ENCODE assay signal across 19 cellular contexts in genomic region chr3:47469616-47470015, GRCh38.
"Had no signal": no experiment of that assay in that cellular context is flagged by ENCODE, and none has a peak within 500 bp of the region (broad histone marks: within the 10 kb centered on the region; RNA-seq: fewer than 3 reads in every experiment).

No MANE protein-coding gene starts in this region.

- H3K9me3 ChIP-seq: body of pancreas, gastroesophageal sphincter, prostate gland, suprapubic skin had no signal

- H3K36me3 ChIP-seq: gastroesophageal sphincter, prostate gland, suprapubic skin had no signal

- H3K27me3 Mint-ChIP-seq: activated CD4-positive, alpha-beta T cell treated with anti-CD3 and anti-CD28 coated beads, Interleukin-2, amount 10 ng/mL, durations not matched to agents 24 days and 14 days; central memory CD8-positive, alpha-beta T cell; dendritic cell treated with granulocyte-macrophage colony-stimulating factor and Interleukin-4, amounts not matched to agents 40 ng/mL and 50 ng/mL, for 4 days; effector memory CD8-positive, alpha-beta T cell; naive thymus-derived CD8-positive, alpha-beta T cell had no signal

- H3K9me3 Mint-ChIP-seq: central memory CD8-positive, alpha-beta T cell; dendritic cell treated with granulocyte-macrophage colony-stimulating factor and Interleukin-4, amounts not matched to agents 40 ng/mL and 50 ng/mL, for 4 days; effector memory CD8-positive, alpha-beta T cell had no signal

- H3K27ac Mint-ChIP-seq: activated CD4-positive, alpha-beta T cell treated with anti-CD3 and anti-CD28 coated beads, Interleukin-2, amount 10 ng/mL, durations not matched to agents 24 days and 14 days; activated naive CD4-positive, alpha-beta T cell treated with anti-CD3 and anti-CD28 coated beads for 36 hours; dendritic cell treated with granulocyte-macrophage colony-stimulating factor and Interleukin-4, amounts not matched to agents 40 ng/mL and 50 ng/mL, for 4 days; effector memory CD8-positive, alpha-beta T cell; T-helper 1 cell treated with Interleukin-12 subunit alpha and Interleukin-12 subunit beta and Interleukin-4 antibody, amounts not matched to agents 30 μg/mL and 1 μg/mL, for 36 hours had no signal

- ATAC-seq: body of pancreas; effector memory CD8-positive, alpha-beta T cell; gastroesophageal sphincter; naive thymus-derived CD8-positive, alpha-beta T cell; sciatic nerve; SK-N-SH treated with all-trans-retinoic acid at 6 μM for 48 hours had no signal

- H3K4me3 Mint-ChIP-seq: activated CD4-positive, alpha-beta T cell treated with anti-CD3 and anti-CD28 coated beads, Interleukin-2, amount 10 ng/mL, durations not matched to agents 24 days and 14 days; activated naive CD4-positive, alpha-beta T cell treated with anti-CD3 and anti-CD28 coated beads for 36 hours; central memory CD8-positive, alpha-beta T cell; dendritic cell treated with granulocyte-macrophage colony-stimulating factor and Interleukin-4, amounts not matched to agents 40 ng/mL and 50 ng/mL, for 4 days; effector memory CD8-positive, alpha-beta T cell; naive thymus-derived CD8-positive, alpha-beta T cell; T-helper 1 cell treated with Interleukin-12 subunit alpha and Interleukin-12 subunit beta and Interleukin-4 antibody, amounts not matched to agents 30 μg/mL and 1 μg/mL, for 36 hours had no signal

- H3K27ac ChIP-seq: body of pancreas, gastroesophageal sphincter, prostate gland, suprapubic skin had no signal

- DNase-seq: activated CD4-positive, alpha-beta T cell treated with anti-CD3 and anti-CD28 coated beads, Interleukin-2, amount 10 ng/mL, durations not matched to agents 24 days and 14 days; activated CD8-positive, alpha-beta memory T cell treated with anti-CD3 and anti-CD28 coated beads for 24 hours; activated naive CD4-positive, alpha-beta T cell treated with anti-CD3 and anti-CD28 coated beads for 36 hours; body of pancreas; effector memory CD8-positive, alpha-beta T cell; erythroblast; naive thymus-derived CD8-positive, alpha-beta T cell; occipital lobe; stimulated activated CD4-positive, alpha-beta T cell treated with anti-CD3 and anti-CD28 coated beads, Interleukin-2, amount 100 ng/mL, for 24 hours; stimulated activated naive CD4-positive, alpha-beta T cell treated with Interleukin-2 at 50 U/mL for 16 hours had no signal

- H3K27me3 ChIP-seq: body of pancreas, gastroesophageal sphincter, suprapubic skin had no signal

- H3K4me3 ChIP-seq: body of pancreas, gastroesophageal sphincter, lung, prostate gland, suprapubic skin had no signal
